Comparison of ENCODE assay signal across 13 cellular contexts in genomic region chr7:47422631-47423030, GRCh38.
"Had no signal": no experiment of that assay in that cellular context is flagged by ENCODE, and none has a peak within 500 bp of the region (broad histone marks: within the 10 kb centered on the region; RNA-seq: fewer than 3 reads in every experiment).

No MANE protein-coding gene starts in this region.

- H3K27ac ChIP-seq: skin epidermis, tibial artery, uterus had no signal

- H3K4me3 ChIP-seq: skin epidermis, tibial artery, uterus had no signal

- H3K27ac Mint-ChIP-seq: activated CD4-positive, alpha-beta T cell treated with anti-CD3 and anti-CD28 coated beads, Interleukin-2, amount 10 ng/mL, durations not matched to agents 7 days and 5 days; activated naive CD4-positive, alpha-beta T cell treated with anti-CD3 and anti-CD28 coated beads, Interleukin-2, amount 10 ng/mL, durations not matched to agents 7 days and 5 days; activated T-helper 17 cell treated with anti-CD3 and anti-CD28 coated beads, Interleukin-2, amount 50 U/mL, for 72 hours; stimulated activated effector memory CD8-positive, alpha-beta T cell treated with anti-CD3 and anti-CD28 coated beads, Interleukin-12 subunit alpha, Interleukin-12 subunit beta, amount 100 ng/mL, for 72 hours had no signal

- H3K27me3 ChIP-seq: tibial artery, uterus had no signal

- H3K4me1 ChIP-seq: uterus had no signal

- H3K4me3 Mint-ChIP-seq: activated CD4-positive, alpha-beta T cell treated with anti-CD3 and anti-CD28 coated beads, Interleukin-2, amount 10 ng/mL, durations not matched to agents 7 days and 5 days; activated naive CD4-positive, alpha-beta T cell treated with anti-CD3 and anti-CD28 coated beads, Interleukin-2, amount 10 ng/mL, durations not matched to agents 7 days and 5 days; activated T-helper 17 cell treated with anti-CD3 and anti-CD28 coated beads, Interleukin-2, amount 50 U/mL, for 72 hours; neural crest cell; stimulated activated effector memory CD8-positive, alpha-beta T cell treated with anti-CD3 and anti-CD28 coated beads, Interleukin-12 subunit alpha, Interleukin-12 subunit beta, amount 100 ng/mL, for 72 hours had no signal

- H3K36me3 ChIP-seq: uterus had no signal

- DNase-seq: activated CD4-positive, alpha-beta T cell treated with anti-CD3 and anti-CD28 coated beads, Interleukin-2, amount 10 ng/mL, durations not matched to agents 7 days and 5 days; activated CD4-positive, CD25-positive, alpha-beta regulatory T cell; activated naive CD4-positive, alpha-beta T cell treated with anti-CD3 and anti-CD28 coated beads, Interleukin-2, amount 10 ng/mL, durations not matched to agents 7 days and 5 days; activated T-cell treated with anti-CD3 and anti-CD28 coated beads for 4 hours; caudate nucleus; cortex of kidney; effector CD8-positive, alpha-beta T cell; uterus had no signal

- H3K27me3 Mint-ChIP-seq: activated CD4-positive, alpha-beta T cell treated with anti-CD3 and anti-CD28 coated beads, Interleukin-2, amount 10 ng/mL, durations not matched to agents 7 days and 5 days; activated naive CD4-positive, alpha-beta T cell treated with anti-CD3 and anti-CD28 coated beads, Interleukin-2, amount 10 ng/mL, durations not matched to agents 7 days and 5 days; activated T-helper 17 cell treated with anti-CD3 and anti-CD28 coated beads, Interleukin-2, amount 50 U/mL, for 72 hours had no signal

- H3K36me3 Mint-ChIP-seq: activated naive CD4-positive, alpha-beta T cell treated with anti-CD3 and anti-CD28 coated beads, Interleukin-2, amount 10 ng/mL, durations not matched to agents 7 days and 5 days; stimulated activated effector memory CD8-positive, alpha-beta T cell treated with anti-CD3 and anti-CD28 coated beads, Interleukin-12 subunit alpha, Interleukin-12 subunit beta, amount 100 ng/mL, for 72 hours had no signal

- H3K9me3 Mint-ChIP-seq: activated CD4-positive, alpha-beta T cell treated with anti-CD3 and anti-CD28 coated beads, Interleukin-2, amount 10 ng/mL, durations not matched to agents 7 days and 5 days; activated naive CD4-positive, alpha-beta T cell treated with anti-CD3 and anti-CD28 coated beads, Interleukin-2, amount 10 ng/mL, durations not matched to agents 7 days and 5 days; stimulated activated effector memory CD8-positive, alpha-beta T cell treated with anti-CD3 and anti-CD28 coated beads, Interleukin-12 subunit alpha, Interleukin-12 subunit beta, amount 100 ng/mL, for 72 hours had no signal

- H3K9me3 ChIP-seq: tibial artery, uterus had no signal

- H3K4me1 Mint-ChIP-seq: activated CD4-positive, alpha-beta T cell treated with anti-CD3 and anti-CD28 coated beads, Interleukin-2, amount 10 ng/mL, durations not matched to agents 7 days and 5 days; activated naive CD4-positive, alpha-beta T cell treated with anti-CD3 and anti-CD28 coated beads, Interleukin-2, amount 10 ng/mL, durations not matched to agents 7 days and 5 days; activated T-helper 17 cell treated with anti-CD3 and anti-CD28 coated beads, Interleukin-2, amount 50 U/mL, for 72 hours; stimulated activated effector memory CD8-positive, alpha-beta T cell treated with anti-CD3 and anti-CD28 coated beads, Interleukin-12 subunit alpha, Interleukin-12 subunit beta, amount 100 ng/mL, for 72 hours had no signal
